Comparison of ENCODE assay signal across 8 cellular contexts in genomic region chr6:27472617-27473400, GRCh38. TPM values are rescaled to one million over a fixed set of nuclear protein-coding genes. Genes with fewer than 3 reads are reported as not detected.
DNase-seq lines count a peak whose midpoint lies in the region; ATAC-seq and TF ChIP-seq lines count a peak whose summit lies in the region.

ZNF184 (minus strand) TSS chr6:27473105; CDS start chr6:27472294, 811 bp downstream.

- TF ChIP-seq CTCF in WTC11 (IDR thresholded peaks at IDR 0.05) (no peak), spleen (IDR thresholded peaks at IDR 0.05 in 8 of 11, conservative IDR thresholded peaks at IDR 0.05 in 3 of 11) (peak in 1 of 11 experiments; percentile 17)

- H3K27ac ChIP-seq in spleen, result peak within 1 kb of the TSS; percentile 74 to 96 (median 92)

- H3K36me3 ChIP-seq in spleen, result peaks cover 0 to 26% (median 9%) of the 10 kb centered on the region in 6 donors

- no peaks in the 10 kb centered on the region for H3K27me3 ChIP-seq in spleen (replicated peaks in 1 of 7)

- CTCF ChIA-PET in WTC11 (lab: Charles Lee), result interaction anchor here (0.8 to 2.2 kb wide), 11 partner anchors 23 to 346 kb away, joined by 3 to 10 read pairs (median 5); no protein-coding TSS in a partner anchor

- ATAC-seq in GM18909 (IDR thresholded peaks at IDR 0.05; ENCODE audit: poor library complexity, unreplicated experiment) (peak; percentile 87), HG03175 (IDR thresholded peaks at IDR 0.05; ENCODE audit: unreplicated experiment) (peak; percentile 83), WTC11 (peak; percentile 96)

- no peaks in the 10 kb centered on the region for H3K27me3 Mint-ChIP-seq in WTC11 (ENCODE audit: low read depth)

- peak; percentile 92 for DNase-seq in AG08396 (ENCODE audit: low spot score)
- DNase-seq in NCI-H226, result peak; percentile 96
- peak; percentile 96 for DNase-seq in WTC11 (ENCODE audit: low spot score)
- DNase-seq in central memory CD4-positive, alpha-beta T cell, result peak; percentile 86
- peak; percentile 97 for DNase-seq in inferior parietal cortex (ENCODE audit: extremely low spot score)
- DNase-seq in spleen, result peak; percentile 97

- intact Hi-C loops in spleen (cut with DNase I; ENCODE audit: low total_unique reads), result loop anchor here (10.0 kb wide), 1 partner anchor 422 kb away; a partner anchor contains a TSS

- WGBS in spleen, 5 donors, result 0 to 2% (median 0%) methylated on average over 36 to 56 of the region's 56 CpGs

- H3K4me1 Mint-ChIP-seq in WTC11, result peaks cover 31% of the 10 kb centered on the region

- H3K4me3 ChIP-seq in spleen, result peak within 1 kb of the TSS; percentile 42 to 89 (median 72)

- peaks cover 17 to 63% (median 33%) of the 10 kb centered on the region in 6 donors for H3K4me1 ChIP-seq in spleen

- peaks cover 10% of the 10 kb centered on the region for H3K36me3 Mint-ChIP-seq in WTC11

- POLR2A ChIA-PET in WTC11 (lab: Charles Lee), result interaction anchor here (0.7 to 1.3 kb wide), 8 partner anchors 50 to 337 kb away, joined by 3 to 6 read pairs (median 4); partner anchors contain the start of gene ZNF391

- peak within 1 kb of the TSS; percentile 88 for H3K4me3 Mint-ChIP-seq in WTC11

- peak within 1 kb of the TSS; percentile 96 for H3K27ac Mint-ChIP-seq in WTC11

- no peaks in the 10 kb centered on the region for H3K9me3 Mint-ChIP-seq in WTC11

- TF ChIP-seq POLR2A in spleen (IDR thresholded peaks at IDR 0.05), result peak in 1 of 3 donors; percentile 54

- H3K9me3 ChIP-seq in spleen, result no peaks in the 10 kb centered on the region

TF ChIP-seq in WTC11, 78 proteins besides CTCF, POLR2A, EP300 and RAD21 (continues in another document):
- TF ChIP-seq ZNF121 (CRISPR knock-in tag; IDR thresholded peaks at IDR 0.05) (0 out of 2 replicates have a peak, but pooled peaks have one; percentile 3), FOXJ3 (CRISPR knock-in tag; IDR thresholded peaks at IDR 0.05; ENCODE audit: borderline replicate concordance) (no peak), ZNF416 (CRISPR knock-in tag; IDR thresholded peaks at IDR 0.05) (no peak), ZMAT4 (CRISPR knock-in tag; IDR thresholded peaks at IDR 0.05) (no peak), ESRRA (CRISPR knock-in tag; IDR thresholded peaks at IDR 0.05; ENCODE audit: borderline replicate concordance) (no peak), IRF2 (CRISPR knock-in tag; IDR thresholded peaks at IDR 0.05; ENCODE audit: borderline replicate concordance, low read depth) (no peak), SOX15 (CRISPR knock-in tag; IDR thresholded peaks at IDR 0.05) (no peak), ZNF219 (CRISPR knock-in tag; IDR thresholded peaks at IDR 0.05; ENCODE audit: borderline replicate concordance) (0 out of 2 replicates have a peak, but pooled peaks have one; percentile 26), IRF1 (CRISPR knock-in tag; IDR thresholded peaks at IDR 0.05) (no peak), RELA (CRISPR knock-in tag; IDR thresholded peaks at IDR 0.05; ENCODE audit: borderline replicate concordance) (no peak), E2F5 (CRISPR knock-in tag; IDR thresholded peaks at IDR 0.05) (peak; percentile 96), ZNF263 (CRISPR knock-in tag; IDR thresholded peaks at IDR 0.05; ENCODE audit: low read depth) (no peak), NFATC4 (CRISPR knock-in tag; IDR thresholded peaks at IDR 0.05) (no peak), HMGA2 (CRISPR knock-in tag; IDR thresholded peaks at IDR 0.05) (no peak), SMAD4 (CRISPR knock-in tag; IDR thresholded peaks at IDR 0.05) (no peak), ATF6 (CRISPR knock-in tag; IDR thresholded peaks at IDR 0.05) (no peak), ZNF396 (CRISPR knock-in tag; IDR thresholded peaks at IDR 0.05; ENCODE audit: borderline replicate concordance) (no peak), E2F4 (CRISPR knock-in tag; IDR thresholded peaks at IDR 0.05; ENCODE audit: borderline replicate concordance, low read depth) (no peak), PRDM15 (CRISPR knock-in tag; IDR thresholded peaks at IDR 0.05) (no peak), TEAD4 (CRISPR knock-in tag; IDR thresholded peaks at IDR 0.05) (no peak), NFE2L1 (CRISPR knock-in tag; IDR thresholded peaks at IDR 0.05) (peak; percentile 10; the same call in 1 of the 2 replicates)

RNA-seq across cellular contexts. Expression of gene ZNF184, which starts in this region (rescaled TPM):
- total RNA-seq in WTC11 (2021) (6.7 to 7.1 TPM (median 7.0 TPM) in 3 replicates), spleen (10 to 100 TPM in 2 of 7 donors, 1 to 10 TPM in 5; 6.6 to 11.2 (median 7.8) TPM)
- 1 to 10 TPM; 2.2 to 3.5 (median 3.0) TPM for polyA plus RNA-seq in spleen

Comparison
In these comparisons a context has a peak if more than half of its experiments do, and no peak if none do; other contexts are left out.
1. Peak in every context shown above with its lines: DNase-seq, ATAC-seq, H3K4me3 ChIP-seq and H3K27ac ChIP-seq.